In the genomic region with DNA sequence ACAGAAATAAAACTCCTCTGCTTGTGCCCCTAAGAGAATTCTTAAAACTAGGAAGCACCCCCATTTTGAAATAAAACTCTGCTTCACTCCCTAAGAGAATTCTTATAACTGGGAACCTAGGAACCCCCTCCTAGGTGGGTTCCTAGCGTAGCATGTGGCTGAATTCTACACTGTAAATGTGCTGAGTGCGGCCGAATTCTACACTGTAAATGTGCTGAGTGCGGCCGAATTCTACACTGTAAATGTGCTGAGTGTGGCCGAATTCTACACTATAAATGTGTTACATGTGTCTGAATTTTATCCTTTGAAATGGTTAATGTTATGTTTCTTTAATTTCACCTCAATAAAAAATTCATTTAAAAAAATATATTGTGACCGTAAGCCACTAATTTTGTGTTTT, we compare ENCODE assay signal across 33 cellular contexts.
"Had no signal": no experiment of that assay in that cellular context is flagged by ENCODE, and none has a peak within 500 bp of the region (broad histone marks: within the 10 kb centered on the region; RNA-seq: fewer than 3 reads in every experiment).

No MANE protein-coding gene starts in this region.

- H3K4me3 Mint-ChIP-seq: activated B cell treated with CpG ODN at 0.5 μM for 24 hours; activated CD8-positive, alpha-beta T cell treated with anti-CD3 and anti-CD28 coated beads for 36 hours; activated naive CD4-positive, alpha-beta T cell treated with anti-CD3 and anti-CD28 coated beads for 36 hours; activated naive CD8-positive, alpha-beta T cell treated with anti-CD3 and anti-CD28 coated beads, Interleukin-2, amount 10 ng/mL, durations not matched to agents 7 days and 5 days; activated T-helper 1 cell treated with anti-CD3 and anti-CD28 coated beads, Interleukin-12 subunit alpha, Interleukin-12 subunit beta, Interleukin-2, Interleukin-4 antibody, amounts not matched to agents 30 ng/mL and 10 ng/mL and 1 ng/mL, durations not matched to agents 14 hours and 24 hours and 36 hours; T-helper 17 cell; T-helper 2 cell treated with Interferon-gamma antibody and Interleukin-4, amounts not matched to agents 5 μg/mL and 100 μg/mL, for 36 hours had no signal

- H3K9me3 Mint-ChIP-seq: activated B cell treated with CpG ODN at 0.5 μM for 24 hours; activated CD8-positive, alpha-beta T cell treated with anti-CD3 and anti-CD28 coated beads for 36 hours; activated naive CD4-positive, alpha-beta T cell treated with anti-CD3 and anti-CD28 coated beads for 36 hours; activated naive CD4-positive, alpha-beta T cell treated with anti-CD3 and anti-CD28 coated beads, Interleukin-2, amount 50 U/mL, for 72 hours; activated naive CD8-positive, alpha-beta T cell treated with anti-CD3 and anti-CD28 coated beads, Interleukin-2, amount 10 ng/mL, durations not matched to agents 7 days and 5 days; activated T-helper 1 cell treated with anti-CD3 and anti-CD28 coated beads, Interleukin-12 subunit alpha, Interleukin-12 subunit beta, Interleukin-2, Interleukin-4 antibody, amounts not matched to agents 30 ng/mL and 10 ng/mL and 1 ng/mL, durations not matched to agents 14 hours and 24 hours and 36 hours; activated T-helper 2 cell treated with anti-CD3 and anti-CD28 coated beads, Interferon-gamma antibody, Interleukin-2, Interleukin-4, amounts not matched to agents 10 μg/mL and 5 μg/mL and 100 μg/mL, durations not matched to agents 14 hours and 24 hours and 36 hours; T-helper 2 cell treated with Interferon-gamma antibody and Interleukin-4, amounts not matched to agents 5 μg/mL and 100 μg/mL, for 36 hours had no signal

- H3K4me1 Mint-ChIP-seq: activated B cell treated with CpG ODN at 0.5 μM for 24 hours; activated naive CD8-positive, alpha-beta T cell treated with anti-CD3 and anti-CD28 coated beads, Interleukin-2, amount 10 ng/mL, durations not matched to agents 7 days and 5 days; T-helper 17 cell had no signal

- H3K4me3 ChIP-seq: ascending aorta, breast epithelium, cardiac muscle cell, colonic mucosa, esophagus squamous epithelium, gastroesophageal sphincter had no signal

- H3K9me3 ChIP-seq: ascending aorta, breast epithelium, colonic mucosa, esophagus squamous epithelium, gastroesophageal sphincter had no signal

- DNase-seq: activated B cell treated with CpG ODN at 0.5 μM for 24 hours; activated CD4-positive, alpha-beta T cell treated with anti-CD3 and anti-CD28 coated beads for 48 hours; activated CD4-positive, alpha-beta T cell treated with anti-CD3 and anti-CD28 coated beads, Interleukin-2, amount 50 U/mL, for 1 hour; activated CD4-positive, alpha-beta T cell treated with anti-CD3 and anti-CD28 coated beads, Interleukin-2, amount 50 U/mL, for 48 hours; activated CD8-positive, alpha-beta memory T cell treated with anti-CD3 and anti-CD28 coated beads for 24 hours; activated CD8-positive, alpha-beta T cell treated with anti-CD3 and anti-CD28 coated beads for 36 hours; activated effector memory CD4-positive, alpha-beta T cell treated with anti-CD3 and anti-CD28 coated beads, Interleukin-2, amount 50 U/mL, for 16 hours; activated naive CD4-positive, alpha-beta T cell treated with anti-CD3 and anti-CD28 coated beads for 36 hours; activated naive CD8-positive, alpha-beta T cell treated with anti-CD3 and anti-CD28 coated beads, Interleukin-2, amount 10 ng/mL, durations not matched to agents 7 days and 5 days; activated T-cell treated with anti-CD3 and anti-CD28 coated beads, Interleukin-2, amount 50 U/mL, for 48 hours; central memory CD4-positive, alpha-beta T cell; cerebellar nuclear complex; colonic mucosa; effector CD8-positive, alpha-beta T cell; esophagus squamous epithelium; foreskin melanocyte; T-helper 1 cell; T-helper 17 cell; T1000; WERI-Rb-1 had no signal

- H3K27me3 ChIP-seq: ascending aorta, cardiac muscle cell, colonic mucosa had no signal

- H3K27ac Mint-ChIP-seq: activated B cell treated with CpG ODN at 0.5 μM for 24 hours; activated CD8-positive, alpha-beta T cell treated with anti-CD3 and anti-CD28 coated beads for 36 hours; activated naive CD4-positive, alpha-beta T cell treated with anti-CD3 and anti-CD28 coated beads for 36 hours; activated naive CD4-positive, alpha-beta T cell treated with anti-CD3 and anti-CD28 coated beads, Interleukin-2, amount 50 U/mL, for 72 hours; activated naive CD8-positive, alpha-beta T cell treated with anti-CD3 and anti-CD28 coated beads, Interleukin-2, amount 10 ng/mL, durations not matched to agents 7 days and 5 days; activated T-helper 1 cell treated with anti-CD3 and anti-CD28 coated beads, Interleukin-12 subunit alpha, Interleukin-12 subunit beta, Interleukin-2, Interleukin-4 antibody, amounts not matched to agents 30 ng/mL and 10 ng/mL and 1 ng/mL, durations not matched to agents 14 hours and 24 hours and 36 hours; activated T-helper 2 cell treated with anti-CD3 and anti-CD28 coated beads, Interferon-gamma antibody, Interleukin-2, Interleukin-4, amounts not matched to agents 10 μg/mL and 5 μg/mL and 100 μg/mL, durations not matched to agents 14 hours and 24 hours and 36 hours; T-helper 17 cell; T-helper 2 cell treated with Interferon-gamma antibody and Interleukin-4, amounts not matched to agents 5 μg/mL and 100 μg/mL, for 36 hours had no signal

- FAIRE-seq: endometrium, endothelial cell of umbilical vein had no signal

- H3K4me1 ChIP-seq: ascending aorta, breast epithelium, colonic mucosa, esophagus squamous epithelium, gastroesophageal sphincter had no signal

- H3K27ac ChIP-seq: ascending aorta, breast epithelium, cardiac muscle cell, colonic mucosa, epithelial cell of prostate, esophagus squamous epithelium, gastroesophageal sphincter, WERI-Rb-1 had no signal

- H3K36me3 ChIP-seq: ascending aorta, breast epithelium, cardiac muscle cell, colonic mucosa, esophagus squamous epithelium, gastroesophageal sphincter, WERI-Rb-1 had no signal

- H3K27me3 Mint-ChIP-seq: brain had no signal

- ATAC-seq: activated CD4-positive, CD25-positive, alpha-beta regulatory T cell treated with anti-CD3 and anti-CD28 coated beads, Interleukin-2, amount 50 U/mL, for 24 hours; activated CD8-positive, alpha-beta T cell treated with anti-CD3 and anti-CD28 coated beads for 36 hours; activated naive CD4-positive, alpha-beta T cell treated with anti-CD3 and anti-CD28 coated beads, Interleukin-2, amount 50 U/mL, for 72 hours; gastroesophageal sphincter; T-helper 17 cell had no signal

- H3K36me3 Mint-ChIP-seq: activated naive CD4-positive, alpha-beta T cell treated with anti-CD3 and anti-CD28 coated beads, Interleukin-2, amount 50 U/mL, for 72 hours; activated naive CD8-positive, alpha-beta T cell treated with anti-CD3 and anti-CD28 coated beads, Interleukin-2, amount 10 ng/mL, durations not matched to agents 7 days and 5 days; brain had no signal
